Comparison of ENCODE assay signal across 8 cellular contexts in genomic region chr5:34655354-34655991, GRCh38. TPM values are rescaled to one million over a fixed set of nuclear protein-coding genes. Genes with fewer than 3 reads are reported as not detected.
DNase-seq lines count a peak whose midpoint lies in the region; ATAC-seq and TF ChIP-seq lines count a peak whose summit lies in the region.

No MANE protein-coding gene starts in this region.

- peak overlapping the region; percentile 98 for H3K27ac ChIP-seq in AG04450 (ENCODE audit: low read depth, low read length)
- peak overlapping the region; percentile 96 to 99 for H3K27ac ChIP-seq in ascending aorta
- peak overlapping the region; percentile 72 to 98 (median 91) for H3K27ac ChIP-seq in heart right ventricle

- CTCF ChIA-PET in AG04450 (lab: Charles Lee), result interaction anchor here (0.8 to 0.9 kb wide), 2 partner anchors 133 to 243 kb away, joined by 3 to 5 read pairs; no protein-coding TSS in a partner anchor

- WGBS in heart right ventricle, 2 donors, result 1 to 2% methylated on average over 16 of the region's 16 CpGs

- H3K9me3 ChIP-seq in AG04450 (ENCODE audit: control insufficient read depth, insufficient read depth, low read length) (peaks cover 3% of the 10 kb centered on the region; the same call in 1 of the 2 replicates), ascending aorta (no peaks in the 10 kb centered on the region), heart right ventricle (no peaks in the 10 kb centered on the region)

- DNase-seq in AG04450 (ENCODE audit: low read depth, low spot score) (peak; percentile 57), GM20000 (ENCODE audit: low spot score) (peak; percentile 53), OCI-M1 (lab: John Stamatoyannopoulos, UW) (peak; percentile 69), ascending aorta (ENCODE audit: low spot score in 2 of 2) (peak in 1 of 2 donors; percentile 83), heart right ventricle (peak; percentile 12 to 38), omental fat pad (ENCODE audit: low spot score) (no peak)

- TF ChIP-seq CTCF in AG04450 (IDR thresholded peaks at IDR 0.05; ENCODE audit: low read depth, low read length) (no peak), GM20000 (IDR thresholded peaks at IDR 0.05; ENCODE audit: extremely low read depth, missing control alignments) (no peak), ascending aorta (IDR thresholded peaks at IDR 0.05) (no peak), heart right ventricle (IDR thresholded peaks at IDR 0.05) (no peak), omental fat pad (IDR thresholded peaks at IDR 0.05) (no peak)

- peak; percentile 26 to 69 (median 52) for ATAC-seq in heart right ventricle
- ATAC-seq in omental fat pad (ENCODE audit: low FRiP score), result peak; percentile 63
- no peak for ATAC-seq in HG03565 (IDR thresholded peaks at IDR 0.05; ENCODE audit: unreplicated experiment)
- ATAC-seq in GM18870 (IDR thresholded peaks at IDR 0.05; ENCODE audit: unreplicated experiment), result no peak

- H3K4me3 ChIP-seq in AG04450 (ENCODE audit: low read depth, low read length) (peak overlapping the region; percentile 82), ascending aorta (peak overlapping the region; percentile 84 to 94), heart right ventricle (peak overlapping the region; percentile 61 to 96 (median 89))

- no peaks in the 10 kb centered on the region for H3K36me3 ChIP-seq in ascending aorta
- H3K36me3 ChIP-seq in heart right ventricle, result no peaks in the 10 kb centered on the region

- no peaks in the 10 kb centered on the region for H3K27me3 ChIP-seq in AG04450 (ENCODE audit: control insufficient read depth, insufficient read depth, low read length)
- H3K27me3 ChIP-seq in ascending aorta, result no peaks in the 10 kb centered on the region
- H3K27me3 ChIP-seq in heart right ventricle, result peaks cover 0 to 45% (median 0%) of the 10 kb centered on the region in 7 donors

- POLR2A ChIA-PET in AG04450 (lab: Yijun Ruan, JAX), result interaction anchor here (0.5 to 2.1 kb wide), 11 partner anchors 15 to 209 kb away, joined by 3 to 18 read pairs (median 4); no protein-coding TSS in a partner anchor

- intact Hi-C loops in ascending aorta (cut with DNase I), result loop anchor here (5.0 kb wide), 4 partner anchors 48 to 262 kb away; partner anchors contain the start of genes BRIX1 and RAD1
- intact Hi-C loops in heart right ventricle (cut with DNase I), result loop anchor here in 5 of 10 donors (5.0 to 10.0 kb wide), 7 partner anchors 79 to 239 kb away; partner anchors contain the start of gene TTC23L (in 2 of the 5)

- H3K4me1 ChIP-seq in ascending aorta (peaks cover 8 to 23% of the 10 kb centered on the region in 2 donors), heart right ventricle (peaks cover 0 to 36% (median 19%) of the 10 kb centered on the region in 9 donors)

RNA-seq across cellular contexts. Expression of gene RAI14, which starts 0.7 kb away (rescaled TPM):
- 162 and 211 TPM in 2 replicates for polyA plus RNA-seq in AG04450 (2011; rRNA removed)
- polyA minus RNA-seq in AG04450 (2011; rRNA and poly(A)+ RNA removed), result 438 and 587 TPM in 2 replicates
- 134 TPM for total RNA-seq in ascending aorta
- total RNA-seq in heart right ventricle, result 10 to 100 TPM in 6 of 10 donors, 1 to 10 TPM in 4; 4.9 to 25.5 (median 11.7) TPM
- polyA plus RNA-seq in heart right ventricle, result 1 to 10 TPM; 3.3 to 6.6 TPM
- 10 to 100 TPM; 16.4 to 32.2 (median 18.8) TPM for total RNA-seq in omental fat pad

Comparison
In these comparisons a context has a peak if more than half of its experiments do, and no peak if none do; other contexts are left out.
1. ATAC-seq: peak in heart right ventricle (8 of 8) and omental fat pad (single experiment); none in HG03565 (single experiment) and GM18870 (single experiment).
2. Peak in every context shown above with its lines, with median percentiles within 50 percentile points of each other: H3K27ac ChIP-seq and H3K4me3 ChIP-seq.